In genomic region chr20:23258747-23259121, GRCh38 we compare ENCODE assay signal across 16 cellular contexts.
DNase-seq lines count a peak whose midpoint lies in the region; ATAC-seq and TF ChIP-seq lines count a peak whose summit lies in the region.
"Had no signal": no experiment of that assay in that cellular context is flagged by ENCODE, and none has a peak within 500 bp of the region (broad histone marks: within the 10 kb centered on the region; RNA-seq: fewer than 3 reads in every experiment).

No MANE protein-coding gene starts in this region.

- H3K4me1 ChIP-seq in lower lobe of right lung (peaks cover 18% of the 10 kb centered on the region), thoracic aorta (ENCODE audit: control insufficient read depth in 1 of 2, low read depth in 2 of 2) (peaks cover 7 to 21% of the 10 kb centered on the region in 2 donors), OCI-LY7 (ENCODE audit: insufficient read depth, low read length, poor library complexity, severe bottlenecking) (no peaks in the 10 kb centered on the region)
- no peaks in the 10 kb centered on the region for H3K4me1 ChIP-seq in effector memory CD4-positive, alpha-beta T cell (ENCODE audit: control insufficient read depth, insufficient read depth, low read length, poor library complexity, severe bottlenecking)

- intact Hi-C loops in MCF 10A (cut with micrococcal nuclease) (no loop called here), lower lobe of right lung (cut with DNase I) (no loop called here), OCI-LY7 (cut with micrococcal nuclease; ENCODE audit: unreplicated experiment) (no loop called here)

- H3K4me1 Mint-ChIP-seq in MCF 10A (ENCODE audit: insufficient read depth, unreplicated experiment) = peaks cover 26% of the 10 kb centered on the region

- POLR2A ChIA-PET in MCF 10A (lab: Yijun Ruan, JAX) (interaction anchor here (0.7 to 2.3 kb wide), 3 partner anchors 14 to 92 kb away, joined by 3 to 6 read pairs (median 5); partner anchors contain the start of gene NXT1), OCI-LY7 (lab: Charles Lee) (interaction anchor here (0.5 to 0.8 kb wide), 2 partner anchors 18 to 20 kb away, joined by 3 read pairs; no protein-coding TSS in a partner anchor)

- no peaks in the 10 kb centered on the region for H3K79me2 ChIP-seq in OCI-LY7 (ENCODE audit: insufficient read depth, low read depth, low read length)

- peak; percentile 29 for DNase-seq in Jurkat, Clone E6-1 (ENCODE audit: low read depth, low spot score)
- DNase-seq in MCF 10A (ENCODE audit: unreplicated experiment) (no peak), lower lobe of right lung (no peak), thoracic aorta (ENCODE audit: low spot score) (no peak), NAMALWA (ENCODE audit: low spot score) (no peak), OCI-LY7 (ENCODE audit: low spot score) (no peak)
- DNase-seq in effector memory CD4-positive, alpha-beta T cell = no peak
- DNase-seq: activated CD4-positive, alpha-beta T cell treated with anti-CD3 and anti-CD28 coated beads, Interleukin-2, amount 50 U/mL, for 48 hours; activated T-cell treated with anti-CD3 and anti-CD28 coated beads, Interleukin-2, amount 50 U/mL, for 48 hours; central memory CD4-positive, alpha-beta T cell; NCI-H524 treated with DMSO at 0.1 percent for 48 hours; retina; stimulated activated CD4-positive, alpha-beta T cell treated with anti-CD3 and anti-CD28 coated beads, Interleukin-4, amount 100 ng/mL, for 1 hour had no signal

- H3K4me3 ChIP-seq in Jurkat, Clone E6-1 (ENCODE audit: low read length) = no peak overlapping the region
- H3K4me3 ChIP-seq in lower lobe of right lung = no peak overlapping the region
- no peak overlapping the region for H3K4me3 ChIP-seq in thoracic aorta
- no peak overlapping the region for H3K4me3 ChIP-seq in effector memory CD4-positive, alpha-beta T cell (ENCODE audit: insufficient read depth, low read depth, low read length, poor library complexity, severe bottlenecking)
- no peak overlapping the region for H3K4me3 ChIP-seq in OCI-LY7 (ENCODE audit: low read depth, low read length, poor library complexity, severe bottlenecking)

- CTCF ChIA-PET in MCF 10A (lab: Yijun Ruan, JAX) (interaction anchor here (0.7 to 1.8 kb wide), 10 partner anchors 12 to 567 kb away, joined by 3 to 12 read pairs (median 4); no protein-coding TSS in a partner anchor), OCI-LY7 (lab: Charles Lee; ENCODE audit: unreplicated experiment) (no interaction called here)

- H3K9me2 ChIP-seq in OCI-LY7 (ENCODE audit: insufficient read depth, low read length) = no peaks in the 10 kb centered on the region

- no TSS peak for BruUV-seq in MCF 10A (replicated peaks; lab: Mats Ljungman, UMichigan)
- no TSS peak for BruUV-seq in OCI-LY7 (replicated peaks; lab: Mats Ljungman, UMichigan)

- H3K9me3 ChIP-seq in lower lobe of right lung (no peaks in the 10 kb centered on the region), thoracic aorta (no peaks in the 10 kb centered on the region), OCI-LY7 (ENCODE audit: low read length) (no peaks in the 10 kb centered on the region)
- no peaks in the 10 kb centered on the region for H3K9me3 ChIP-seq in effector memory CD4-positive, alpha-beta T cell (ENCODE audit: control insufficient read depth, low read length)

- H3K9me3 Mint-ChIP-seq in MCF 10A (ENCODE audit: unreplicated experiment) = no peaks in the 10 kb centered on the region
- H3K9me3 Mint-ChIP-seq: neural crest cell had no signal

- no peak overlapping the region for H3K4me2 ChIP-seq in OCI-LY7 (ENCODE audit: low read length)

- H3K4me3 Mint-ChIP-seq in MCF 10A (ENCODE audit: unreplicated experiment) = no peak overlapping the region
- H3K4me3 Mint-ChIP-seq: activated naive CD8-positive, alpha-beta T cell; neural crest cell had no signal

- no peak for TF ChIP-seq CTCF in MCF 10A (IDR thresholded peaks at IDR 0.05; ENCODE audit: unreplicated experiment)
- TF ChIP-seq CTCF in lower lobe of right lung (IDR thresholded peaks at IDR 0.05) = no peak
- TF ChIP-seq CTCF in thoracic aorta (IDR thresholded peaks at IDR 0.05) = no peak
- TF ChIP-seq CTCF in OCI-LY7 (conservative IDR thresholded peaks at IDR 0.05; ENCODE audit: low read length) = no peak

- no peaks in the 10 kb centered on the region for H4K20me1 ChIP-seq in OCI-LY7 (ENCODE audit: insufficient read depth, low read length)

- H3K36me3 Mint-ChIP-seq in MCF 10A (ENCODE audit: insufficient read depth, unreplicated experiment) = no peaks in the 10 kb centered on the region
- H3K36me3 Mint-ChIP-seq: activated naive CD8-positive, alpha-beta T cell had no signal

- ATAC-seq in lower lobe of right lung (no peak), thoracic aorta (ENCODE audit: insufficient number of reproducible peaks, low FRiP score, low read depth) (no peak)

- H3K27me3 ChIP-seq in lower lobe of right lung (ENCODE audit: low read depth) (peaks cover 4% of the 10 kb centered on the region), thoracic aorta (replicated peaks; ENCODE audit: insufficient read depth) (no peaks in the 10 kb centered on the region)
- H3K27me3 ChIP-seq in effector memory CD4-positive, alpha-beta T cell (replicated peaks; ENCODE audit: control insufficient read depth, insufficient read depth, low read length, poor library complexity, severe bottlenecking) = no peaks in the 10 kb centered on the region

- H3K27ac ChIP-seq in lower lobe of right lung (peak overlapping the region; percentile 69), thoracic aorta (peak overlapping the region; percentile 18 to 72), OCI-LY7 (ENCODE audit: low read depth, low read length, poor library complexity, severe bottlenecking) (no peak overlapping the region)
- no peak overlapping the region for H3K27ac ChIP-seq in effector memory CD4-positive, alpha-beta T cell (ENCODE audit: insufficient read depth, low read length, poor library complexity, severe bottlenecking)
- H3K27ac ChIP-seq: C4-2B had no signal

- no peak overlapping the region for H2AFZ ChIP-seq in OCI-LY7 (ENCODE audit: low read length)

- no peaks in the 10 kb centered on the region for H3K36me3 ChIP-seq in lower lobe of right lung
- H3K36me3 ChIP-seq in thoracic aorta = no peaks in the 10 kb centered on the region
- no peaks in the 10 kb centered on the region for H3K36me3 ChIP-seq in effector memory CD4-positive, alpha-beta T cell (ENCODE audit: control insufficient read depth, insufficient read depth, low read length)
- no peaks in the 10 kb centered on the region for H3K36me3 ChIP-seq in OCI-LY7 (ENCODE audit: insufficient read depth, low read length)

- peak overlapping the region; percentile 57 for H3K27ac Mint-ChIP-seq in MCF 10A (ENCODE audit: low read depth, unreplicated experiment)
- H3K27ac Mint-ChIP-seq: activated naive CD8-positive, alpha-beta T cell had no signal

- no peaks in the 10 kb centered on the region for H3K27me3 Mint-ChIP-seq in MCF 10A (ENCODE audit: insufficient read depth, unreplicated experiment)

Comparison
In these comparisons a context has a peak if more than half of its experiments do, and no peak if none do; other contexts are left out.
1. H3K27ac ChIP-seq: peak in lower lobe of right lung (single experiment) and thoracic aorta (2 of 2); none in effector memory CD4-positive, alpha-beta T cell (single experiment) and OCI-LY7 (single experiment).